Comparison of ENCODE assay signal across 9 cellular contexts in the genomic region with DNA sequence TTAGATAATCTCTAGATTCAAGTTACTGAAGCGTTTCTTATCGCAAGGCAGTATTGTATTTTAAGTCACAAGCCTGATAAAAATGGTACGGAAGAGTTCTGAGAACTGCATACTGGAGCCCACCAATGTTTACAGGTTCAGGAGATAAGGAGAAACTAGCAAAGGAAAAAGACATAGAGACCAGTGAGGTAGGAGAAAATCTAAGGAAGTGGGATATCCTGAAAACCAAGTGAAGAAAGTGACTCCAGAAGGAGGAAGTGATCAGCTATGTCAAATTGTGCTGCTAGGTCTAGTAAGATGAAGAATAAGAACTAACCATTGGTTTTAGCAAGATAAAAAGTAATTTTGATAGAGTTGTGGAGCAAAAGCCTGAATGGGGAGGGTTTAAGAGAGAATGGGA.
"Had no signal": no experiment of that assay in that cellular context is flagged by ENCODE, and none has a peak within 500 bp of the region (broad histone marks: within the 10 kb centered on the region; RNA-seq: fewer than 3 reads in every experiment).

No MANE protein-coding gene starts in this region.

- H3K4me3 Mint-ChIP-seq: HFFc6 had no signal

- H3K4me3 ChIP-seq: GM23248, HAP-1 had no signal

- H3K36me3 ChIP-seq: HAP-1 had no signal

- H3K4me1 ChIP-seq: HAP-1 had no signal

- H3K9me3 Mint-ChIP-seq: HFFc6 had no signal

- FAIRE-seq: HTR-8/SVneo had no signal

- H3K27ac Mint-ChIP-seq: HFFc6 had no signal

- H3K9ac ChIP-seq: GM23248 had no signal

- H3K9me3 ChIP-seq: HAP-1 had no signal

- H3K27ac ChIP-seq: GM23248 had no signal

- ATAC-seq: HCT116 had no signal

- DNase-seq: GM23248, GOT3, H7, HFFc6, IMR-90, KBM-7 had no signal

- H2AFZ ChIP-seq: GM23248 had no signal
